Comparison of ENCODE assay signal across 29 cellular contexts in genomic region chrX:3567681-3568080, GRCh38.
"Had no signal": no experiment of that assay in that cellular context is flagged by ENCODE, and none has a peak within 500 bp of the region (broad histone marks: within the 10 kb centered on the region; RNA-seq: fewer than 3 reads in every experiment).

No MANE protein-coding gene starts in this region.

- H3K27me3 ChIP-seq: hepatocyte, neutrophil, pancreas had no signal

- FAIRE-seq: keratinocyte, pancreas, small intestine, TTC549, urothelium cell line had no signal

- H3K4me3 ChIP-seq: coronary artery, dorsolateral prefrontal cortex, hepatocyte, pancreas, prostate gland, thoracic aorta had no signal

- DNase-seq: activated CD4-positive, alpha-beta T cell treated with anti-CD3 and anti-CD28 coated beads, Interleukin-2, amount 50 U/mL, for 1 hour; activated CD4-positive, CD25-positive, alpha-beta regulatory T cell treated with anti-CD3 and anti-CD28 coated beads, Interleukin-2, amount 50 U/mL, for 72 hours; activated CD8-positive, alpha-beta T cell treated with anti-CD3 and anti-CD28 coated beads for 36 hours; activated T-cell treated with anti-CD3 and anti-CD28 coated beads, Interleukin-2, amount 50 U/mL, for 4 hours; anterior cingulate cortex; dorsolateral prefrontal cortex; effector memory CD4-positive, alpha-beta T cell; erythroblast; foreskin melanocyte; glutamatergic neuron; left colon; mammary epithelial cell; naive B cell; nephron progenitor cell; pancreas; retina; small intestine; stimulated activated CD4-positive, alpha-beta T cell treated with anti-CD3 and anti-CD28 coated beads, Interleukin-4, amount 100 ng/mL, for 24 hours; T-helper 9 cell; trophoblast cell; WERI-Rb-1 had no signal

- H3K36me3 ChIP-seq: neutrophil, pancreas, prostate gland, thoracic aorta, WERI-Rb-1 had no signal
